9 cellular contexts compared by ENCODE assay signal in genomic region chr1:183227963-183228649, GRCh38. TPM values are rescaled to one million over a fixed set of nuclear protein-coding genes. Genes with fewer than 3 reads are reported as not detected.
DNase-seq lines count a peak whose midpoint lies in the region; ATAC-seq and TF ChIP-seq lines count a peak whose summit lies in the region.
"Had no signal": no experiment of that assay in that cellular context is flagged by ENCODE, and none has a peak within 500 bp of the region (broad histone marks: within the 10 kb centered on the region; RNA-seq: fewer than 3 reads in every experiment).

No MANE protein-coding gene starts in this region.

- no peak overlapping the region for H3K27ac Mint-ChIP-seq in GM23338
- no peak overlapping the region for H3K27ac Mint-ChIP-seq in activated naive CD8-positive, alpha-beta T cell treated with anti-CD3 and anti-CD28 coated beads, Interleukin-2, amount 10 ng/mL, durations not matched to agents 7 days and 5 days
- H3K27ac Mint-ChIP-seq: CD4-positive, alpha-beta T cell had no signal

- POLR2A ChIA-PET in activated naive CD8-positive, alpha-beta T cell treated with anti-CD3 and anti-CD28 coated beads, Interleukin-2, amount 10 ng/mL, durations not matched to agents 7 days and 5 days (lab: Charles Lee) = no interaction called here

- no peaks in the 10 kb centered on the region for H3K36me3 ChIP-seq in GM23338 (ENCODE audit: insufficient read depth)

- peak overlapping the region; percentile 29; the same call in 1 of the 2 replicates for H2AFZ ChIP-seq in GM23338

- no peak overlapping the region for H3K4me3 Mint-ChIP-seq in GM23338
- H3K4me3 Mint-ChIP-seq in activated naive CD8-positive, alpha-beta T cell treated with anti-CD3 and anti-CD28 coated beads, Interleukin-2, amount 10 ng/mL, durations not matched to agents 7 days and 5 days = no peak overlapping the region
- H3K4me3 Mint-ChIP-seq: CD4-positive, alpha-beta T cell had no signal

- no peaks in the 10 kb centered on the region for H3K36me3 Mint-ChIP-seq in GM23338 (ENCODE audit: low read depth)
- no peaks in the 10 kb centered on the region for H3K36me3 Mint-ChIP-seq in activated naive CD8-positive, alpha-beta T cell treated with anti-CD3 and anti-CD28 coated beads, Interleukin-2, amount 10 ng/mL, durations not matched to agents 7 days and 5 days

- H3K4me1 Mint-ChIP-seq in GM23338 = peaks cover 26% of the 10 kb centered on the region
- H3K4me1 Mint-ChIP-seq in activated naive CD8-positive, alpha-beta T cell treated with anti-CD3 and anti-CD28 coated beads, Interleukin-2, amount 10 ng/mL, durations not matched to agents 7 days and 5 days = peaks cover 8% of the 10 kb centered on the region

- H3K9me2 ChIP-seq in GM23338 (ENCODE audit: insufficient read depth) = no peaks in the 10 kb centered on the region

- H3K9me3 Mint-ChIP-seq in GM23338 = no peaks in the 10 kb centered on the region
- no peaks in the 10 kb centered on the region for H3K9me3 Mint-ChIP-seq in activated naive CD8-positive, alpha-beta T cell treated with anti-CD3 and anti-CD28 coated beads, Interleukin-2, amount 10 ng/mL, durations not matched to agents 7 days and 5 days
- H3K9me3 Mint-ChIP-seq: CD4-positive, alpha-beta T cell had no signal

- no peaks in the 10 kb centered on the region for H4K20me1 ChIP-seq in GM23338 (replicated peaks; ENCODE audit: insufficient read depth)

- peak; percentile 36 to 49 for DNase-seq in NCI-H2081 (lab: John Stamatoyannopoulos, UW)
- no peak for DNase-seq in NCI-H2081 treated with DMSO at 0.1 percent for 48 hours (lab: John Stamatoyannopoulos, UW)
- peak; percentile 89 for DNase-seq in GM23338 (ENCODE audit: low spot score)
- DNase-seq in NCI-H446 treated with DMSO at 0.1 percent for 48 hours (lab: John Stamatoyannopoulos, UW) = peak; percentile 25
- peak; percentile 59 for DNase-seq in activated naive CD8-positive, alpha-beta T cell treated with anti-CD3 and anti-CD28 coated beads, Interleukin-2, amount 10 ng/mL, durations not matched to agents 7 days and 5 days
- peak; percentile 65 for DNase-seq in hepatic stellate cell (ENCODE audit: low spot score)
- peak; percentile 29 for DNase-seq in stimulated activated CD4-positive, alpha-beta T cell treated with anti-CD3 and anti-CD28 coated beads, Interleukin-4, amount 100 ng/mL, for 1 hour

- H3K79me2 ChIP-seq in GM23338 (replicated peaks; ENCODE audit: insufficient read depth) = no peaks in the 10 kb centered on the region

- no peaks in the 10 kb centered on the region for H3F3A ChIP-seq in GM23338 (replicated peaks; ENCODE audit: low read depth)

- no peak overlapping the region for H3K27ac ChIP-seq in GM23338 (ENCODE audit: low read depth)

- peaks cover 2% of the 10 kb centered on the region for H3K27me3 Mint-ChIP-seq in GM23338 (ENCODE audit: insufficient read depth, low read depth, poor library complexity)
- peaks cover 3% of the 10 kb centered on the region for H3K27me3 Mint-ChIP-seq in activated naive CD8-positive, alpha-beta T cell treated with anti-CD3 and anti-CD28 coated beads, Interleukin-2, amount 10 ng/mL, durations not matched to agents 7 days and 5 days
- H3K27me3 Mint-ChIP-seq: CD4-positive, alpha-beta T cell had no signal

- no peak overlapping the region for H3K4me2 ChIP-seq in GM23338

- no peaks in the 10 kb centered on the region for H3K27me3 ChIP-seq in GM23338 (ENCODE audit: insufficient read depth)

- TF ChIP-seq CTCF in GM23338 (conservative IDR thresholded peaks at IDR 0.05; ENCODE audit: low read depth in 2 of 2) = peak; percentile 82 to 89

- H3K4me1 ChIP-seq in GM23338 (ENCODE audit: insufficient read depth) = no peaks in the 10 kb centered on the region

- ATAC-seq in GM23338 = peak; percentile 97
- peak; percentile 60 for ATAC-seq in activated naive CD8-positive, alpha-beta T cell treated with anti-CD3 and anti-CD28 coated beads, Interleukin-2, amount 10 ng/mL, durations not matched to agents 7 days and 5 days (ENCODE audit: low read depth)
- no peak for ATAC-seq in HG03097 (IDR thresholded peaks at IDR 0.05; ENCODE audit: low FRiP score, unreplicated experiment)

- H3K4me3 ChIP-seq in GM23338 = no peak overlapping the region

TF ChIP-seq in GM23338, 12 proteins besides CTCF, POLR2A, EP300 and RAD21:
- TF ChIP-seq EZH2phosphoT487 (IDR thresholded peaks at IDR 0.05; ENCODE audit: unreplicated experiment) (no peak), ZNF331 (CRISPR knock-in tag; IDR thresholded peaks at IDR 0.05; ENCODE audit: low read depth) (no peak), ZNF462 (CRISPR knock-in tag; IDR thresholded peaks at IDR 0.05) (peak; percentile 10; the same call in 1 of the 2 replicates)

RNA-seq across cellular contexts. Expression of gene LAMC2, which starts 42.0 kb away (rescaled TPM):
- total RNA-seq in GM23338 (2014; rRNA removed; shearing (Covaris generic)) = 19.0 and 19.5 TPM in 2 replicates
- polyA plus RNA-seq in GM23338 (2016; fragmentation: Nextera tagmentation; extraction: Ambion mirVana) = 3.4 and 4.3 TPM in 2 replicates
- total RNA-seq in activated naive CD8-positive, alpha-beta T cell treated with anti-CD3 and anti-CD28 coated beads, Interleukin-2, amount 10 ng/mL, durations not matched to agents 7 days and 5 days = not detected
- total RNA-seq: CD4-positive, alpha-beta T cell had no signal

Comparison
In these comparisons a context has a peak if more than half of its experiments do, and no peak if none do; other contexts are left out.
1. RNA of gene LAMC2, which starts 42.0 kb away (total RNA-seq): 19.0 to 19.5 TPM in GM23338; not detected in activated naive CD8-positive, alpha-beta T cell treated with anti-CD3 and anti-CD28 coated beads, Interleukin-2, amount 10 ng/mL, durations not matched to agents 7 days and 5 days; every median in the first group is over 10 times any median in the second.